8 cellular contexts compared by ENCODE assay signal in genomic region chr12:31807081-31807772, GRCh38.
DNase-seq lines count a peak whose midpoint lies in the region; ATAC-seq and TF ChIP-seq lines count a peak whose summit lies in the region.
"Not testable (repeated sequence)": the region's sequence is repeated elsewhere in the genome, so short reads cannot be mapped to it uniquely, and the experiment has no call there.

No MANE protein-coding gene starts in this region.

- H3K27ac Mint-ChIP-seq in Caco-2 (ENCODE audit: unreplicated experiment) (peak overlapping the region; percentile 56), T-helper 17 cell (peak overlapping the region; percentile 94), memory B cell (peak overlapping the region; percentile 98)
- peak overlapping the region; percentile 6 to 75 for H3K27ac Mint-ChIP-seq in activated naive CD4-positive, alpha-beta T cell treated with anti-CD3 and anti-CD28 coated beads, Interleukin-2, amount 50 U/mL, for 72 hours

- not testable (repeated sequence) for H3K4me3 Mint-ChIP-seq in Caco-2 (ENCODE audit: unreplicated experiment)
- peak overlapping the region; percentile 66 for H3K4me3 Mint-ChIP-seq in T-helper 17 cell
- peak overlapping the region; percentile 72 for H3K4me3 Mint-ChIP-seq in memory B cell

- BruUV-seq in Caco-2 (replicated peaks; lab: Mats Ljungman, UMichigan) = not testable (repeated sequence)

- H3K9me3 ChIP-seq in Caco-2 = peaks cover 22% of the 10 kb centered on the region
- H3K9me3 ChIP-seq in T-helper 17 cell (ENCODE audit: control insufficient read depth, low read length, poor library complexity, severe bottlenecking) = not testable (repeated sequence)

- intact Hi-C loops in Caco-2 (cut with micrococcal nuclease; ENCODE audit: unreplicated experiment) = not testable (repeated sequence)

- POLR2A ChIA-PET in Caco-2 (lab: Charles Lee) = not testable (repeated sequence)

- H3K27me3 ChIP-seq in Caco-2 (replicated peaks; ENCODE audit: control insufficient read depth, insufficient read depth, low read length) = not testable (repeated sequence)

- H3K36me3 ChIP-seq in Caco-2 (ENCODE audit: control insufficient read depth, insufficient read depth, low read length) = not testable (repeated sequence)

- CTCF ChIA-PET in Caco-2 (lab: Charles Lee) = not testable (repeated sequence)

- H3K4me3 ChIP-seq in Caco-2 (ENCODE audit: low read depth, low read length) = not testable (repeated sequence)

- peaks cover 19% of the 10 kb centered on the region for H3K9me3 Mint-ChIP-seq in Caco-2 (ENCODE audit: unreplicated experiment)
- H3K9me3 Mint-ChIP-seq in activated naive CD4-positive, alpha-beta T cell treated with anti-CD3 and anti-CD28 coated beads, Interleukin-2, amount 50 U/mL, for 72 hours; memory B cell: not testable (repeated sequence)

- H3K27me3 Mint-ChIP-seq in Caco-2 (ENCODE audit: insufficient read depth, unreplicated experiment); T-helper 17 cell; memory B cell: not testable (repeated sequence)

- TF ChIP-seq CTCF in Caco-2 (IDR thresholded peaks at IDR 0.05; ENCODE audit: insufficient read depth in 1 of 2, low read depth in 1 of 2, low read length in 1 of 2, severe bottlenecking in 1 of 2, unreplicated experiment in 1 of 2); GM20000 (IDR thresholded peaks at IDR 0.05; ENCODE audit: extremely low read depth, missing control alignments): not testable (repeated sequence)

- H3K4me1 ChIP-seq in Caco-2 = peaks cover 20% of the 10 kb centered on the region

- H3K4me1 Mint-ChIP-seq in Caco-2 (ENCODE audit: low read depth, unreplicated experiment) (peaks cover 35% of the 10 kb centered on the region), T-helper 17 cell (peaks cover 38% of the 10 kb centered on the region), memory B cell (peaks cover 48% of the 10 kb centered on the region)

- H3K36me3 Mint-ChIP-seq in Caco-2 (ENCODE audit: insufficient read depth, unreplicated experiment); T-helper 17 cell (ENCODE audit: low read depth); activated naive CD4-positive, alpha-beta T cell treated with anti-CD3 and anti-CD28 coated beads, Interleukin-2, amount 50 U/mL, for 72 hours: not testable (repeated sequence)
- peaks cover 12% of the 10 kb centered on the region for H3K36me3 Mint-ChIP-seq in memory B cell

- peak; percentile 53 for ATAC-seq in T-helper 17 cell
- peak in 1 of 2 donors; percentile 14 for ATAC-seq in activated naive CD4-positive, alpha-beta T cell treated with anti-CD3 and anti-CD28 coated beads, Interleukin-2, amount 50 U/mL, for 72 hours
- ATAC-seq in memory B cell (ENCODE audit: low read depth) = peak; percentile 68
- peak; percentile 29 for ATAC-seq in stimulated activated naive CD8-positive, alpha-beta T cell treated with anti-CD3 and anti-CD28 coated beads, Interleukin-15, Interleukin-2, amounts not matched to agents 100 U/mL and 50 U/mL, for 24 hours

- DNase-seq in Caco-2; T-helper 17 cell; activated naive CD4-positive, alpha-beta T cell treated with anti-CD3 and anti-CD28 coated beads, Interleukin-2, amount 50 U/mL, for 72 hours (ENCODE audit: low spot score in 2 of 2): not testable (repeated sequence)
- DNase-seq in GM20000 (ENCODE audit: low spot score) = peak; percentile 39
- DNase-seq in activated CD8-positive, alpha-beta memory T cell treated with anti-CD3 and anti-CD28 coated beads, Interleukin-2, amount 50 U/mL, for 4 hours = peak; percentile 50
- DNase-seq in memory B cell (ENCODE audit: low spot score in 2 of 2) = peak in 1 of 2 donors; percentile 38
- peak; percentile 7 for DNase-seq in stimulated activated CD4-positive, alpha-beta T cell treated with anti-CD3 and anti-CD28 coated beads, Interleukin-12 subunit alpha, Interleukin-12 subunit beta, amount 100 ng/mL, for 4 hours
- DNase-seq in stimulated activated naive CD8-positive, alpha-beta T cell treated with anti-CD3 and anti-CD28 coated beads, Interleukin-15, Interleukin-2, amounts not matched to agents 100 U/mL and 50 U/mL, for 24 hours = peak; percentile 49

Comparison
In these comparisons a context has a peak if more than half of its experiments do, and no peak if none do; other contexts are left out.
1. H3K27ac Mint-ChIP-seq: peak in every context shown above with its lines; median percentile 98 in memory B cell; 94 in T-helper 17 cell; 56 in Caco-2; 40 in activated naive CD4-positive, alpha-beta T cell treated with anti-CD3 and anti-CD28 coated beads, Interleukin-2, amount 50 U/mL, for 72 hours.